Comparison of ENCODE assay signal across 37 cellular contexts in genomic region chr7:144728556-144728955, GRCh38.
"Had no signal": no experiment of that assay in that cellular context is flagged by ENCODE, and none has a peak within 500 bp of the region (broad histone marks: within the 10 kb centered on the region; RNA-seq: fewer than 3 reads in every experiment).

No MANE protein-coding gene starts in this region.

- H3K27ac ChIP-seq: adrenal gland, ascending aorta, breast epithelium, cardiac muscle cell, coronary artery, dorsolateral prefrontal cortex, esophagus muscularis mucosa, gastroesophageal sphincter, heart right ventricle, hepatocyte had no signal

- H3K4me3 Mint-ChIP-seq: activated B cell treated with CpG ODN at 0.5 μM for 24 hours; activated CD4-positive, alpha-beta memory T cell treated with anti-CD3 and anti-CD28 coated beads for 36 hours; activated CD4-positive, alpha-beta T cell treated with anti-CD3 and anti-CD28 coated beads for 36 hours; activated CD4-positive, alpha-beta T cell treated with anti-CD3 and anti-CD28 coated beads, Interleukin-2, amount 10 ng/mL, durations not matched to agents 24 days and 14 days; activated CD8-positive, alpha-beta memory T cell treated with anti-CD3 and anti-CD28 coated beads, Interleukin-2, amount 10 ng/mL, durations not matched to agents 7 days and 5 days; activated CD8-positive, alpha-beta T cell treated with anti-CD3 and anti-CD28 coated beads, Interleukin-2, amount 10 ng/mL, durations not matched to agents 7 days and 5 days; activated naive CD4-positive, alpha-beta T cell treated with anti-CD3 and anti-CD28 coated beads for 36 hours; activated naive CD4-positive, alpha-beta T cell treated with anti-CD3 and anti-CD28 coated beads, Interleukin-2, amount 50 U/mL, for 24 hours; activated naive CD8-positive, alpha-beta T cell treated with anti-CD3 and anti-CD28 coated beads for 36 hours; activated naive CD8-positive, alpha-beta T cell treated with anti-CD3 and anti-CD28 coated beads, Interleukin-2, amount 50 U/mL, for 24 hours; activated T-helper 1 cell treated with anti-CD3 and anti-CD28 coated beads, Interleukin-12 subunit alpha, Interleukin-12 subunit beta, Interleukin-2, Interleukin-4 antibody, amounts not matched to agents 30 ng/mL and 10 ng/mL and 1 ng/mL, durations not matched to agents 14 hours and 24 hours and 36 hours; brain; dendritic cell treated with granulocyte-macrophage colony-stimulating factor and Interleukin-4, amounts not matched to agents 40 ng/mL and 50 ng/mL, for 4 days; effector memory CD8-positive, alpha-beta T cell; T-helper 17 cell; T-helper 2 cell treated with Interferon-gamma antibody and Interleukin-4, amounts not matched to agents 5 μg/mL and 100 μg/mL, for 36 hours had no signal

- ATAC-seq: activated CD4-positive, alpha-beta T cell treated with anti-CD3 and anti-CD28 coated beads for 36 hours; activated CD8-positive, alpha-beta memory T cell treated with anti-CD3 and anti-CD28 coated beads, Interleukin-2, amount 10 ng/mL, durations not matched to agents 7 days and 5 days; activated CD8-positive, alpha-beta T cell treated with anti-CD3 and anti-CD28 coated beads, Interleukin-2, amount 10 ng/mL, durations not matched to agents 7 days and 5 days; activated naive CD8-positive, alpha-beta T cell treated with anti-CD3 and anti-CD28 coated beads, Interleukin-2, amount 50 U/mL, for 24 hours; effector memory CD8-positive, alpha-beta T cell; gastroesophageal sphincter; heart right ventricle; T-helper 17 cell had no signal

- H3K9me3 ChIP-seq: adrenal gland, ascending aorta, breast epithelium, esophagus muscularis mucosa, gastroesophageal sphincter, heart right ventricle had no signal

- H3K4me1 Mint-ChIP-seq: activated CD4-positive, alpha-beta T cell treated with anti-CD3 and anti-CD28 coated beads for 36 hours; activated CD4-positive, alpha-beta T cell treated with anti-CD3 and anti-CD28 coated beads, Interleukin-2, amount 10 ng/mL, durations not matched to agents 24 days and 14 days; activated CD8-positive, alpha-beta memory T cell treated with anti-CD3 and anti-CD28 coated beads, Interleukin-2, amount 10 ng/mL, durations not matched to agents 7 days and 5 days; activated naive CD8-positive, alpha-beta T cell treated with anti-CD3 and anti-CD28 coated beads, Interleukin-2, amount 50 U/mL, for 24 hours had no signal

- H3K4me1 ChIP-seq: adrenal gland, breast epithelium, esophagus muscularis mucosa, gastroesophageal sphincter had no signal

- H3K36me3 ChIP-seq: adrenal gland, ascending aorta, breast epithelium, cardiac muscle cell, esophagus muscularis mucosa, gastroesophageal sphincter, heart right ventricle had no signal

- DNase-seq: activated B cell treated with CpG ODN at 0.5 μM for 24 hours; activated CD4-positive, alpha-beta memory T cell treated with anti-CD3 and anti-CD28 coated beads for 36 hours; activated CD4-positive, alpha-beta T cell treated with anti-CD3 and anti-CD28 coated beads for 36 hours; activated CD4-positive, alpha-beta T cell treated with anti-CD3 and anti-CD28 coated beads, Interleukin-2, amount 10 ng/mL, durations not matched to agents 24 days and 14 days; activated CD4-positive, CD25-positive, alpha-beta regulatory T cell treated with anti-CD3 and anti-CD28 coated beads, Interleukin-2, amount 50 U/mL, for 72 hours; activated CD8-positive, alpha-beta memory T cell treated with anti-CD3 and anti-CD28 coated beads, Interleukin-2, amount 10 ng/mL, durations not matched to agents 7 days and 5 days; activated CD8-positive, alpha-beta memory T cell treated with anti-CD3 and anti-CD28 coated beads, Interleukin-2, amount 50 U/mL, for 4 hours; activated CD8-positive, alpha-beta T cell treated with anti-CD3 and anti-CD28 coated beads, Interleukin-2, amount 10 ng/mL, durations not matched to agents 7 days and 5 days; activated effector memory CD4-positive, alpha-beta T cell treated with anti-CD3 and anti-CD28 coated beads, Interleukin-2, amount 50 U/mL, for 16 hours; activated naive CD4-positive, alpha-beta T cell treated with anti-CD3 and anti-CD28 coated beads for 36 hours; activated naive CD8-positive, alpha-beta T cell treated with anti-CD3 and anti-CD28 coated beads for 36 hours; activated naive CD8-positive, alpha-beta T cell treated with anti-CD3 and anti-CD28 coated beads, Interleukin-2, amount 50 U/mL, for 24 hours; activated T-cell treated with anti-CD3 and anti-CD28 coated beads, Interleukin-2, amount 50 U/mL, for 1 hour; activated T-cell treated with anti-CD3 and anti-CD28 coated beads, Interleukin-2, amount 50 U/mL, for 48 hours; adrenal gland; central memory CD4-positive, alpha-beta T cell; cerebellar nuclear complex; dorsolateral prefrontal cortex; effector memory CD8-positive, alpha-beta T cell; erythroblast; foreskin fibroblast; heart right ventricle; T-helper 1 cell; T-helper 17 cell had no signal

- H3K36me3 Mint-ChIP-seq: activated CD8-positive, alpha-beta memory T cell treated with anti-CD3 and anti-CD28 coated beads, Interleukin-2, amount 10 ng/mL, durations not matched to agents 7 days and 5 days; brain had no signal

- H3K4me3 ChIP-seq: adrenal gland, ascending aorta, breast epithelium, cardiac muscle cell, coronary artery, dorsolateral prefrontal cortex, esophagus muscularis mucosa, gastroesophageal sphincter, heart right ventricle, hepatocyte had no signal

- H3K9me3 Mint-ChIP-seq: activated B cell treated with CpG ODN at 0.5 μM for 24 hours; activated CD4-positive, alpha-beta memory T cell treated with anti-CD3 and anti-CD28 coated beads for 36 hours; activated CD4-positive, alpha-beta T cell treated with anti-CD3 and anti-CD28 coated beads, Interleukin-2, amount 10 ng/mL, durations not matched to agents 24 days and 14 days; activated naive CD4-positive, alpha-beta T cell treated with anti-CD3 and anti-CD28 coated beads for 36 hours; activated naive CD8-positive, alpha-beta T cell treated with anti-CD3 and anti-CD28 coated beads for 36 hours; activated naive CD8-positive, alpha-beta T cell treated with anti-CD3 and anti-CD28 coated beads, Interleukin-2, amount 50 U/mL, for 24 hours; activated T-helper 1 cell treated with anti-CD3 and anti-CD28 coated beads, Interleukin-12 subunit alpha, Interleukin-12 subunit beta, Interleukin-2, Interleukin-4 antibody, amounts not matched to agents 30 ng/mL and 10 ng/mL and 1 ng/mL, durations not matched to agents 14 hours and 24 hours and 36 hours; activated T-helper 2 cell treated with anti-CD3 and anti-CD28 coated beads, Interferon-gamma antibody, Interleukin-2, Interleukin-4, amounts not matched to agents 10 μg/mL and 5 μg/mL and 100 μg/mL, durations not matched to agents 14 hours and 24 hours and 36 hours; effector memory CD8-positive, alpha-beta T cell; T-helper 2 cell treated with Interferon-gamma antibody and Interleukin-4, amounts not matched to agents 5 μg/mL and 100 μg/mL, for 36 hours had no signal

- H3K27me3 ChIP-seq: adrenal gland, ascending aorta, breast epithelium, cardiac muscle cell, dorsolateral prefrontal cortex, esophagus muscularis mucosa, gastroesophageal sphincter, heart right ventricle, hepatocyte had no signal

- H3K27ac Mint-ChIP-seq: activated B cell treated with CpG ODN at 0.5 μM for 24 hours; activated CD4-positive, alpha-beta memory T cell treated with anti-CD3 and anti-CD28 coated beads for 36 hours; activated CD4-positive, alpha-beta T cell treated with anti-CD3 and anti-CD28 coated beads for 36 hours; activated CD4-positive, alpha-beta T cell treated with anti-CD3 and anti-CD28 coated beads, Interleukin-2, amount 10 ng/mL, durations not matched to agents 24 days and 14 days; activated CD8-positive, alpha-beta memory T cell treated with anti-CD3 and anti-CD28 coated beads, Interleukin-2, amount 10 ng/mL, durations not matched to agents 7 days and 5 days; activated CD8-positive, alpha-beta T cell treated with anti-CD3 and anti-CD28 coated beads, Interleukin-2, amount 10 ng/mL, durations not matched to agents 7 days and 5 days; activated naive CD4-positive, alpha-beta T cell treated with anti-CD3 and anti-CD28 coated beads for 36 hours; activated naive CD4-positive, alpha-beta T cell treated with anti-CD3 and anti-CD28 coated beads, Interleukin-2, amount 50 U/mL, for 24 hours; activated naive CD8-positive, alpha-beta T cell treated with anti-CD3 and anti-CD28 coated beads for 36 hours; activated naive CD8-positive, alpha-beta T cell treated with anti-CD3 and anti-CD28 coated beads, Interleukin-2, amount 50 U/mL, for 24 hours; activated T-helper 1 cell treated with anti-CD3 and anti-CD28 coated beads, Interleukin-12 subunit alpha, Interleukin-12 subunit beta, Interleukin-2, Interleukin-4 antibody, amounts not matched to agents 30 ng/mL and 10 ng/mL and 1 ng/mL, durations not matched to agents 14 hours and 24 hours and 36 hours; activated T-helper 2 cell treated with anti-CD3 and anti-CD28 coated beads, Interferon-gamma antibody, Interleukin-2, Interleukin-4, amounts not matched to agents 10 μg/mL and 5 μg/mL and 100 μg/mL, durations not matched to agents 14 hours and 24 hours and 36 hours; brain; dendritic cell treated with granulocyte-macrophage colony-stimulating factor and Interleukin-4, amounts not matched to agents 40 ng/mL and 50 ng/mL, for 4 days; effector memory CD8-positive, alpha-beta T cell; T-helper 17 cell; T-helper 2 cell treated with Interferon-gamma antibody and Interleukin-4, amounts not matched to agents 5 μg/mL and 100 μg/mL, for 36 hours had no signal

- H3K27me3 Mint-ChIP-seq: activated B cell treated with CpG ODN at 0.5 μM for 24 hours; activated CD4-positive, alpha-beta memory T cell treated with anti-CD3 and anti-CD28 coated beads for 36 hours; activated CD4-positive, alpha-beta T cell treated with anti-CD3 and anti-CD28 coated beads for 36 hours; activated CD4-positive, alpha-beta T cell treated with anti-CD3 and anti-CD28 coated beads, Interleukin-2, amount 10 ng/mL, durations not matched to agents 24 days and 14 days; activated CD8-positive, alpha-beta memory T cell treated with anti-CD3 and anti-CD28 coated beads, Interleukin-2, amount 10 ng/mL, durations not matched to agents 7 days and 5 days; activated naive CD4-positive, alpha-beta T cell treated with anti-CD3 and anti-CD28 coated beads, Interleukin-2, amount 50 U/mL, for 24 hours; activated naive CD8-positive, alpha-beta T cell treated with anti-CD3 and anti-CD28 coated beads for 36 hours; activated naive CD8-positive, alpha-beta T cell treated with anti-CD3 and anti-CD28 coated beads, Interleukin-2, amount 50 U/mL, for 24 hours; dendritic cell treated with granulocyte-macrophage colony-stimulating factor and Interleukin-4, amounts not matched to agents 40 ng/mL and 50 ng/mL, for 4 days; effector memory CD8-positive, alpha-beta T cell; T-helper 17 cell had no signal
